17 cellular contexts compared by ENCODE assay signal in the genomic region with DNA sequence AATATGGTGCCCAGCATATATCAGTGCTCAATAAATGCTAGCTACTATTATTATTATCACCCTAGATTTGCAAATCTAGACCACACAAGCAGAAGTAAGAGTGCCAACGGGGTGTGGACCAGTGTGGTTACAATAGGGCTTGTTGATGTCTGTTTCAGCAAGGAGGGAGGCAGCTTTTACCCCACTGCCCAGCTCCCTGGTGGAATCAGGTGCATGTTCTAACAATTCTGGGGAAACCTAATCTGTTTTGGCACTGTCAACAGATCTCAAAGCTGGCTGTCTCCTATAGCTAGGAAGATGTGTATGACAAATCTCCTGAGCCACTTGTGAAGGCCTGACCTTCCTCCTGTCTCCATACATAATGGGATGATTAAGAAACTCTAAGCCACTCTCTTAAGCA. TPM values are rescaled to one million over a fixed set of nuclear protein-coding genes. Genes with fewer than 3 reads are reported as not detected.
DNase-seq lines count a peak whose midpoint lies in the region; ATAC-seq, FAIRE-seq and TF ChIP-seq lines count a peak whose summit lies in the region.
"Had no signal": no experiment of that assay in that cellular context is flagged by ENCODE, and none has a peak within 500 bp of the region (broad histone marks: within the 10 kb centered on the region; RNA-seq: fewer than 3 reads in every experiment).

No MANE protein-coding gene starts in this region.

- FAIRE-seq in kidney (lab: Jason Lieb, UNC) = no peak
- FAIRE-seq: endometrium, GM12892, small intestine had no signal

- in situ Hi-C loops in GM23248 (cut with MboI) = no loop called here

- no peak for ATAC-seq in sciatic nerve
- no peak for ATAC-seq in HG03432 (IDR thresholded peaks at IDR 0.05; ENCODE audit: unreplicated experiment)
- ATAC-seq: WTC11 had no signal

- H3K27ac ChIP-seq in GM23248 (peak overlapping the region; percentile 90), coronary artery (peak overlapping the region in 1 of 2 donors; percentile 17), kidney (ENCODE audit: low read depth in 2 of 2, low read length in 2 of 2) (no peak overlapping the region)

- 46 to 50% methylated on average over 1 of the region's 1 CpG for WGBS in GM23248 (ENCODE audit: low coverage in 1 of 2, low lambda C conversion rate in 2 of 2, missing lambda C conversion rate in 2 of 2), 2 experiments

- H3F3A ChIP-seq in GM23248 (ENCODE audit: insufficient read depth) = peaks cover 100% of the 10 kb centered on the region

- H3K27me3 ChIP-seq in GM23248 (replicated peaks; ENCODE audit: insufficient read depth) = no peaks in the 10 kb centered on the region
- H3K27me3 ChIP-seq: tibial artery had no signal

- no peaks in the 10 kb centered on the region for H4K20me1 ChIP-seq in GM23248 (ENCODE audit: insufficient read depth)

- H3K9me2 ChIP-seq in GM23248 (ENCODE audit: insufficient read depth) = no peaks in the 10 kb centered on the region

- H3K9ac ChIP-seq in GM23248 (peak overlapping the region; percentile 96), kidney (ENCODE audit: low read length in 2 of 2) (no peak overlapping the region)

- peaks cover 65% of the 10 kb centered on the region for H3K36me3 ChIP-seq in GM23248 (ENCODE audit: low read depth)
- no peaks in the 10 kb centered on the region for H3K36me3 ChIP-seq in kidney (ENCODE audit: control insufficient read depth in 1 of 2, insufficient read depth in 2 of 2, low read length in 2 of 2)
- H3K36me3 ChIP-seq: tibial artery had no signal

- H2AFZ ChIP-seq in GM23248 = no peak overlapping the region

- H3K9me3 ChIP-seq in GM23248 (ENCODE audit: low read depth) (no peaks in the 10 kb centered on the region), kidney (ENCODE audit: control insufficient read depth in 1 of 2, low read length in 2 of 2) (no peaks in the 10 kb centered on the region)
- H3K9me3 ChIP-seq: tibial artery had no signal

- no peak for DNase-seq in GM23248
- peak; percentile 17 for DNase-seq in NOMO-1 treated with dmso at 0.1 percent for 144 hours (lab: John Stamatoyannopoulos, UW; ENCODE audit: unreplicated experiment)
- peak; percentile 45 for DNase-seq in coronary artery (ENCODE audit: low spot score)
- DNase-seq in sciatic nerve (ENCODE audit: low spot score) = peak; percentile 17
- DNase-seq in islet precursor cell = no peak
- no peak for DNase-seq in ureter (ENCODE audit: low spot score)
- no peak for DNase-seq in kidney
- DNase-seq: GDM1; NCI-H2029; RPMI8226; small intestine; stimulated activated naive B cell treated with anti-CD40 and anti-IgM and Interleukin-4, amounts not matched to agents 10 μg/mL and 1 μg/mL and 100 μg/mL, for 72 hours had no signal

- H3K4me1 ChIP-seq in GM23248 (ENCODE audit: insufficient read depth) (peaks cover 66% of the 10 kb centered on the region), kidney (ENCODE audit: control insufficient read depth in 1 of 2, insufficient read depth in 1 of 2, low read depth in 1 of 2, low read length in 2 of 2) (no peaks in the 10 kb centered on the region)

- TF ChIP-seq CTCF in coronary artery (IDR thresholded peaks at IDR 0.05) = no peak
- no peak for TF ChIP-seq CTCF in kidney (IDR thresholded peaks at IDR 0.05; ENCODE audit: borderline replicate concordance, extremely low read depth, insufficient read depth)

- no peak overlapping the region for H3K4me3 ChIP-seq in GM23248
- H3K4me3 ChIP-seq in coronary artery = no peak overlapping the region
- no peak overlapping the region for H3K4me3 ChIP-seq in kidney (ENCODE audit: low read length in 2 of 2)
- H3K4me3 ChIP-seq: tibial artery had no signal

- peak overlapping the region; percentile 4 for H3K4me2 ChIP-seq in GM23248 (ENCODE audit: unreplicated experiment)

- H3K79me2 ChIP-seq in GM23248 (ENCODE audit: insufficient read depth) = peaks cover 84% of the 10 kb centered on the region

- intact Hi-C loops in sciatic nerve (cut with DNase I) (no loop called here), kidney (cut with DNase I) (no loop called here)

RNA-seq across cellular contexts. Expression of gene TGFBI, which starts 5.7 kb away (rescaled TPM):
- total RNA-seq in GM23248 (2014; rRNA removed; shearing (Covaris generic)) = 7,109 and 7,351 TPM in 2 replicates
- polyA plus RNA-seq in GM23248 (2016; fragmentation: Nextera tagmentation; extraction: Ambion mirVana) (7,159 and 7,358 TPM in 2 replicates), kidney (ENCODE audit: insufficient read depth, low read depth, low replicate concordance) (36.4 TPM)
- total RNA-seq in sciatic nerve (232 TPM), ureter (147 TPM), kidney (78.5 TPM)

Comparison
In these comparisons a context has a peak if more than half of its experiments do, and no peak if none do; other contexts are left out.
1. DNase-seq: peak in NOMO-1 treated with dmso at 0.1 percent for 144 hours (single experiment), coronary artery (single experiment) and sciatic nerve (single experiment); none in GM23248 (single experiment), islet precursor cell (single experiment), ureter (single experiment) and kidney (single experiment).
2. RNA of gene TGFBI, which starts 5.7 kb away (total RNA-seq): 7,109 to 7,351 TPM in GM23248; 232 TPM in sciatic nerve (single experiment), 147 TPM in ureter (single experiment) and 78.5 TPM in kidney (single experiment); every median in the first group is over 10 times any median in the second.